ENCODE assay signal across 16 cellular contexts in genomic region chr5:17991775-17992174, GRCh38.
A peak's percentile ranks its signal among the peaks of the same experiment; 100 is the strongest.
DNase-seq lines count a peak whose midpoint lies in the region; ATAC-seq and TF ChIP-seq lines count a peak whose summit lies in the region.
"Had no signal": no experiment of that assay in that cellular context is flagged by ENCODE, and none has a peak within 500 bp of the region (broad histone marks: within the 10 kb centered on the region; RNA-seq: fewer than 3 reads in every experiment).

No MANE protein-coding gene starts in this region.

- H3K9me3 ChIP-seq in HAP-1, result no peaks in the 10 kb centered on the region
- H3K9me3 ChIP-seq: body of pancreas, psoas muscle had no signal

- H3K36me3 ChIP-seq in HAP-1 (replicated peaks), result no peaks in the 10 kb centered on the region

- no peaks in the 10 kb centered on the region for H3K27me3 ChIP-seq in HAP-1 (ENCODE audit: low read depth)
- H3K27me3 ChIP-seq: body of pancreas had no signal

- no peaks in the 10 kb centered on the region for H3K4me1 ChIP-seq in HAP-1
- H3K4me1 ChIP-seq: body of pancreas, psoas muscle had no signal

- in situ Hi-C loops in astrocyte of the spinal cord (cut with HindIII; ENCODE audit: low sequenced_read_pairs) (no loop called here), HAP-1 (cut with MboI; ENCODE audit: low sequenced_read_pairs) (no loop called here)

- DNase-seq in NCI-H1417 (lab: John Stamatoyannopoulos, UW) (peak in 2 of 3 experiments; percentile 76 to 93), NCI-H446 (lab: John Stamatoyannopoulos, UW) (peak; percentile 84 to 90), astrocyte of the spinal cord (ENCODE audit: low read depth, low spot score) (peak; percentile 6), retina (peak; percentile 56), HAP-1 (ENCODE audit: low spot score in 2 of 2) (no peak)
- DNase-seq: activated CD4-positive, alpha-beta memory T cell treated with anti-CD3 and anti-CD28 coated beads, Interleukin-2, amount 10 ng/mL, durations not matched to agents 7 days and 5 days; activated T-cell treated with anti-CD3 and anti-CD28 coated beads, Interleukin-2, amount 50 U/mL, for 1 hour; body of pancreas; foreskin melanocyte; kidney glomerular epithelial cell; NCI-H2029 treated with DMSO at 0.1 percent for 48 hours; psoas muscle had no signal

- ATAC-seq in GM19463 (IDR thresholded peaks at IDR 0.05; ENCODE audit: unreplicated experiment), result no peak
- ATAC-seq in HG02610 (IDR thresholded peaks at IDR 0.05; ENCODE audit: unreplicated experiment), result no peak
- ATAC-seq in HG02678 (IDR thresholded peaks at IDR 0.05; ENCODE audit: unreplicated experiment), result no peak
- ATAC-seq: activated naive CD4-positive, alpha-beta T cell treated with anti-CD3 and anti-CD28 coated beads, Interleukin-2, amount 50 U/mL, for 72 hours; body of pancreas; psoas muscle had no signal

- H3K4me3 ChIP-seq in astrocyte of the spinal cord (ENCODE audit: low read depth, low read length) (no peak overlapping the region), HAP-1 (no peak overlapping the region)
- H3K4me3 ChIP-seq: body of pancreas, psoas muscle had no signal

- TF ChIP-seq CTCF in astrocyte of the spinal cord (IDR thresholded peaks at IDR 0.05; ENCODE audit: low read depth, low read length), result no peak

Comparison
In these comparisons a context has a peak if more than half of its experiments do, and no peak if none do; other contexts are left out.
1. DNase-seq: peak in NCI-H1417 (2 of 3), NCI-H446 (2 of 2), astrocyte of the spinal cord (single experiment) and retina (single experiment); none in HAP-1 (0 of 2).